Comparison of ENCODE assay signal across 2 cellular contexts in the genomic region with DNA sequence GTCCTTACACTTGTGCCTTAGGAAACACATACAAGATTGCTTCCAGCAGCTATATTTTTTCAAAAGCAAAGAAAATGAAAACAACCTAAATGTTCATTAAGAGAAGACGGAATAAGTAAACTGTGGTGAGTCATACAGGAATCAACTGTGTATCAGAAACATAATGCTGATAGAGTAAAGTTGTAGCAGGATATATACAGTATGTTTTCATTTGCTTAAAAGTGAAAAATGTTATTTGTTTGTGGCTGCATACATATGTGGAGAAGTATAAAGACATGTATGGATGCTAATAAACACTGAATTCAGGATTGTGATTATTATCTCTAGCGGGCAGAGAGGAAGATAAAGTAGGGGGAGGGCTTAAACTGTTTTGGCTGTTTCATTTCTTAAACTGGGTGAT.
TF ChIP-seq lines count a peak whose summit lies in the region.

No MANE protein-coding gene starts in this region.

TF ChIP-seq in SK-N-SH, 30 proteins besides CTCF, POLR2A, EP300 and RAD21:
- TF ChIP-seq, protein P1, sequence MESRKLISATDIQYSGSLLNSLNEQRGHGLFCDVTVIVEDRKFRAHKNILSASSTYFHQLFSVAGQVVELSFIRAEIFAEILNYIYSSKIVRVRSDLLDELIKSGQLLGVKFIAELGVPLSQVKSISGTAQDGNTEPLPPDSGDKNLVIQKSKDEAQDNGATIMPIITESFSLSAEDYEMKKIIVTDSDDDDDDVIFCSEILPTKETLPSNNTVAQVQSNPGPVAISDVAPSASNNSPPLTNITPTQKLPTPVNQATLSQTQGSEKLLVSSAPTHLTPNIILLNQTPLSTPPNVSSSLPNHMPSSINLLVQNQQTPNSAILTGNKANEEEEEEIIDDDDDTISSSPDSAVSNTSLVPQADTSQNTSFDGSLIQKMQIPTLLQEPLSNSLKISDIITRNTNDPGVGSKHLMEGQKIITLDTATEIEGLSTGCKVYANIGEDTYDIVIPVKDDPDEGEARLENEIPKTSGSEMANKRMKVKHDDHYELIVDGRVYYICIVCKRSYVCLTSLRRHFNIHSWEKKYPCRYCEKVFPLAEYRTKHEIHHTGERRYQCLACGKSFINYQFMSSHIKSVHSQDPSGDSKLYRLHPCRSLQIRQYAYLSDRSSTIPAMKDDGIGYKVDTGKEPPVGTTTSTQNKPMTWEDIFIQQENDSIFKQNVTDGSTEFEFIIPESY (IDR thresholded peaks at IDR 0.05; ENCODE audit: borderline replicate concordance, low read depth): no peak
- peak; percentile 6; the same call in 1 of the 2 replicates for TF ChIP-seq FOSL2 (IDR thresholded peaks at IDR 0.05; ENCODE audit: borderline replicate concordance, low read depth)

TF ChIP-seq in GM12891, 5 proteins besides CTCF, POLR2A, EP300 and RAD21:
- TF ChIP-seq TAF1 (IDR thresholded peaks at IDR 0.05; ENCODE audit: low read depth, low read length) (no peak), PAX5 (IDR thresholded peaks at IDR 0.05; ENCODE audit: insufficient read depth, low read length, severe bottlenecking) (no peak), POU2F2 (IDR thresholded peaks at IDR 0.05; ENCODE audit: low read depth, low read length) (no peak), SPI1 (IDR thresholded peaks at IDR 0.05; ENCODE audit: low read depth, low read length) (no peak), POLR2AphosphoS5 (IDR thresholded peaks at IDR 0.05; ENCODE audit: low read depth, low read length) (no peak)
